19 cellular contexts compared by ENCODE assay signal in the genomic region with DNA sequence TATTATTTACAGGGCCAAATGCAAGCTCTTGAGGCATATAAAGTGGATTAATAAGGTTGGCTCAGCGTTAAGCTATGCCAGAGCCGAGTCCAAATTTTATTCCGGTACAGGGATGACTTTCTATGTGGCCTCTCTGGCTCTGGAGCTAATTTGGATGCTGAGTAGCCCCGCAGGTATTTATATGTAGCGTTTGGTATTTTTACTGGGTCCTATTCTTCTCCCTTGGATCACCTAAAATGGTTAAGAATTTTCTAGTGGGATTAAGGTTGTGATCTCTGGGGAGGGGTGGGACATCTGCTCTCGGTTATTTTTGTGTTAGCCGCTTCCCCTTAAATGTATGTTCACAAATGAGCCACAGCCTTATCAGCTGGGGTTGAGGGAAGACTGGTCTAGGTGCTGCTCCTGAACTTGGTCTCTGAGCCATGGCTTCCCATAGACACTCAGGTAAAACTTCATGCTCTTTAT. TPM values are rescaled to one million over a fixed set of nuclear protein-coding genes. Genes with fewer than 3 reads are reported as not detected.
DNase-seq lines count a peak whose midpoint lies in the region; ATAC-seq and TF ChIP-seq lines count a peak whose summit lies in the region.
"Had no signal": no experiment of that assay in that cellular context is flagged by ENCODE, and none has a peak within 500 bp of the region (broad histone marks: within the 10 kb centered on the region; RNA-seq: fewer than 3 reads in every experiment).

No MANE protein-coding gene starts in this region.

- H3K4me2 ChIP-seq in skeletal muscle satellite cell (ENCODE audit: low read length) (peak overlapping the region; percentile 8), MM.1S (ENCODE audit: low read depth, low read length) (no peak overlapping the region)

- CTCF ChIA-PET in BJ (lab: Yijun Ruan, JAX), result interaction anchor here (0.6 to 2.6 kb wide), 4 partner anchors 27 to 168 kb away, joined by 3 to 11 read pairs (median 4); no protein-coding TSS in a partner anchor

- POLR2A ChIA-PET in BJ (lab: Charles Lee), result interaction anchor here (0.5 to 1.5 kb wide), 4 partner anchors 11 to 224 kb away, joined by 3 to 6 read pairs (median 4); no protein-coding TSS in a partner anchor

- H3K9ac ChIP-seq in skeletal muscle satellite cell (ENCODE audit: low read depth, low read length) (peak overlapping the region; percentile 53), MM.1S (ENCODE audit: low read length) (no peak overlapping the region)
- H3K9ac ChIP-seq: parathyroid adenoma had no signal

- TF ChIP-seq CTCF in BJ (IDR thresholded peaks at IDR 0.05; ENCODE audit: insufficient read depth, low read depth, low read length) (no peak), right atrium auricular region (IDR thresholded peaks at IDR 0.05) (no peak), MM.1S (IDR thresholded peaks at IDR 0.05; ENCODE audit: low read length) (no peak), GM13977 (IDR thresholded peaks at IDR 0.05; ENCODE audit: extremely low read depth, insufficient read depth, missing control alignments) (no peak)

- no peaks in the 10 kb centered on the region for H3K36me3 ChIP-seq in BJ (ENCODE audit: control insufficient read depth, insufficient read depth, low read length)
- H3K36me3 ChIP-seq in right atrium auricular region, result peaks cover 27% of the 10 kb centered on the region
- no peaks in the 10 kb centered on the region for H3K36me3 ChIP-seq in skeletal muscle satellite cell (ENCODE audit: insufficient read depth, low read length)
- no peaks in the 10 kb centered on the region for H3K36me3 ChIP-seq in MM.1S (replicated peaks; ENCODE audit: insufficient read depth, low read length)
- H3K36me3 ChIP-seq: MG63, tibial nerve had no signal

- ATAC-seq in GM21786 (IDR thresholded peaks at IDR 0.05; ENCODE audit: unreplicated experiment), result no peak
- ATAC-seq: foreskin keratinocyte, left colon had no signal

- H3K79me2 ChIP-seq in MM.1S (ENCODE audit: low read length), result peaks cover 7% of the 10 kb centered on the region; the same call in 1 of the 2 replicates

- DNase-seq in BJ (ENCODE audit: low read depth), result peak; percentile 79
- DNase-seq in NCI-H82 treated with DMSO at 0.1 percent for 48 hours (lab: John Stamatoyannopoulos, UW; ENCODE audit: unreplicated experiment), result peak; percentile 64
- DNase-seq in right atrium auricular region (ENCODE audit: low spot score), result no peak
- DNase-seq in MM.1S, result no peak
- no peak for DNase-seq in GM13977 (ENCODE audit: low spot score)
- DNase-seq in NCI-H510A (lab: John Stamatoyannopoulos, UW), result no peak
- DNase-seq: activated CD4-positive, alpha-beta T cell treated with anti-CD3 and anti-CD28 coated beads for 48 hours; CD4-positive, CD25-positive, alpha-beta regulatory T cell; foreskin keratinocyte; GOT3; left colon; MG63; NCI-H1694; NCI-H2227 treated with DMSO at 0.1 percent for 48 hours; RPMI8226 had no signal

- H3K9me2 ChIP-seq in MM.1S (replicated peaks; ENCODE audit: insufficient read depth, low read length), result no peaks in the 10 kb centered on the region

- H3K27me3 ChIP-seq in BJ (ENCODE audit: control insufficient read depth, insufficient read depth, low read length) (no peaks in the 10 kb centered on the region), right atrium auricular region (no peaks in the 10 kb centered on the region), skeletal muscle satellite cell (ENCODE audit: control insufficient read depth, insufficient read depth, low read length) (no peaks in the 10 kb centered on the region), MM.1S (replicated peaks; ENCODE audit: insufficient read depth, low read length) (no peaks in the 10 kb centered on the region)
- H3K27me3 ChIP-seq: foreskin keratinocyte, MG63 had no signal

- H3K9me3 ChIP-seq in right atrium auricular region (no peaks in the 10 kb centered on the region), skeletal muscle satellite cell (replicated peaks; ENCODE audit: low read length) (no peaks in the 10 kb centered on the region), MM.1S (replicated peaks; ENCODE audit: insufficient read depth, low read length) (no peaks in the 10 kb centered on the region)
- H3K9me3 ChIP-seq: MG63, tibial nerve had no signal

- H3K4me3 ChIP-seq in BJ (ENCODE audit: low read depth, low read length), result peak overlapping the region; percentile 57
- peak overlapping the region; percentile 30 to 40 for H3K4me3 ChIP-seq in right atrium auricular region
- no peak overlapping the region for H3K4me3 ChIP-seq in skeletal muscle satellite cell (ENCODE audit: low read length)
- H3K4me3 ChIP-seq in MM.1S (ENCODE audit: low read length), result no peak overlapping the region
- H3K4me3 ChIP-seq: MG63, tibial nerve had no signal

- H3K27ac ChIP-seq in right atrium auricular region (peak overlapping the region; percentile 58 to 84), MM.1S (ENCODE audit: low read length) (no peak overlapping the region)
- H3K27ac ChIP-seq: foreskin keratinocyte, parathyroid adenoma had no signal

- H3K4me1 ChIP-seq in right atrium auricular region (peaks cover 0 to 59% of the 10 kb centered on the region in 2 donors), skeletal muscle satellite cell (ENCODE audit: control insufficient read depth, insufficient read depth, low read length) (peaks cover 61% of the 10 kb centered on the region), MM.1S (ENCODE audit: low read length) (0 out of 2 replicates have a peak, but pooled peaks cover 3% of the 10 kb centered on the region)

- H4K20me1 ChIP-seq in MM.1S (ENCODE audit: insufficient read depth, low read length), result no peaks in the 10 kb centered on the region

- in situ Hi-C loops in GM13977 (cut with MboI; ENCODE audit: low pct_unique_long_range_greater_than_20kb, low sequenced_read_pairs, unreplicated experiment), result no loop called here

- no peak overlapping the region for H2AFZ ChIP-seq in MM.1S (ENCODE audit: low read length)
- H2AFZ ChIP-seq: parathyroid adenoma had no signal

- H3F3A ChIP-seq in MM.1S (ENCODE audit: insufficient read depth, low read length), result no peaks in the 10 kb centered on the region

RNA-seq across cellular contexts. Expression of a gene that starts 49.4 kb away (rescaled TPM):
- 1,198 and 1,251 TPM in 2 replicates for polyA plus RNA-seq in BJ (2011; rRNA removed)
- 745 and 1,379 TPM in 2 replicates for polyA minus RNA-seq in BJ (2011; rRNA and poly(A)+ RNA removed)
- total RNA-seq in right atrium auricular region, result 1,000 to 10,000 TPM in 1 of 2 donors, 100 to 1,000 TPM in 1; 869 to 2,468 TPM
- 13.7 and 40.4 TPM in 2 replicates for total RNA-seq in skeletal muscle satellite cell (2012; rRNA removed)

RNA-seq across cellular contexts. Expression of a gene that starts 54.5 kb away (rescaled TPM):
- 15.7 and 17.5 TPM in 2 replicates for polyA plus RNA-seq in BJ (2011; rRNA removed)
- polyA minus RNA-seq in BJ (2011; rRNA and poly(A)+ RNA removed), result 13.1 and 13.3 TPM in 2 replicates
- 10 to 100 TPM; 10.8 to 13.4 TPM for total RNA-seq in right atrium auricular region
- total RNA-seq in skeletal muscle satellite cell (2012; rRNA removed), result 15.1 and 21.0 TPM in 2 replicates

Comparison
In these comparisons a context has a peak if more than half of its experiments do, and no peak if none do; other contexts are left out.
1. DNase-seq: peak in BJ (single experiment) and NCI-H82 treated with DMSO at 0.1 percent for 48 hours (single experiment); none in right atrium auricular region (single experiment), MM.1S (single experiment), GM13977 (single experiment) and NCI-H510A (single experiment).
2. H3K4me3 ChIP-seq: peak in BJ (single experiment) and right atrium auricular region (2 of 2); none in skeletal muscle satellite cell (single experiment) and MM.1S (single experiment).